ENCODE assay signal across 25 cellular contexts in genomic region chr7:6330657-6331056, GRCh38.
"Had no signal": no experiment of that assay in that cellular context is flagged by ENCODE, and none has a peak within 500 bp of the region (broad histone marks: within the 10 kb centered on the region; RNA-seq: fewer than 3 reads in every experiment).

No MANE protein-coding gene starts in this region.

- H3K9me3 Mint-ChIP-seq: naive thymus-derived CD4-positive, alpha-beta T cell; natural killer cell treated with Interleukin-12 subunit alpha and Interleukin-12 subunit beta and Interleukin-15 and Interleukin-18, amount 100 ng/mL, for 72 hours; stimulated activated memory B cell treated with anti-CD40 and anti-IgM and Interleukin-4, amounts not matched to agents 10 μg/mL and 1 μg/mL and 100 μg/mL, for 72 hours; stimulated activated naive CD8-positive, alpha-beta T cell treated with anti-CD3 and anti-CD28 coated beads, Interleukin-15, amount 100 ng/mL, for 72 hours; type B pancreatic cell had no signal

- H3K4me3 Mint-ChIP-seq: naive thymus-derived CD4-positive, alpha-beta T cell; natural killer cell treated with Interleukin-12 subunit alpha and Interleukin-12 subunit beta and Interleukin-15 and Interleukin-18, amount 100 ng/mL, for 72 hours; stimulated activated memory B cell treated with anti-CD40 and anti-IgM and Interleukin-4, amounts not matched to agents 10 μg/mL and 1 μg/mL and 100 μg/mL, for 72 hours; stimulated activated naive CD8-positive, alpha-beta T cell treated with anti-CD3 and anti-CD28 coated beads, Interleukin-15, amount 100 ng/mL, for 72 hours; type B pancreatic cell had no signal

- H3K4me3 ChIP-seq: left lung, lung, mucosa of descending colon, pancreas, prostate gland, sigmoid colon, tibial nerve, uterus had no signal

- H3K4me1 Mint-ChIP-seq: stimulated activated memory B cell treated with anti-CD40 and anti-IgM and Interleukin-4, amounts not matched to agents 10 μg/mL and 1 μg/mL and 100 μg/mL, for 72 hours; stimulated activated naive CD8-positive, alpha-beta T cell treated with anti-CD3 and anti-CD28 coated beads, Interleukin-15, amount 100 ng/mL, for 72 hours had no signal

- H3K9me3 ChIP-seq: left lung, mucosa of descending colon, pancreas, prostate gland, sigmoid colon, tibial nerve, uterus had no signal

- H3K4me1 ChIP-seq: left lung, pancreas, prostate gland, sigmoid colon, tibial nerve, uterus had no signal

- H3K27ac Mint-ChIP-seq: natural killer cell treated with Interleukin-12 subunit alpha and Interleukin-12 subunit beta and Interleukin-15 and Interleukin-18, amount 100 ng/mL, for 72 hours; stimulated activated memory B cell treated with anti-CD40 and anti-IgM and Interleukin-4, amounts not matched to agents 10 μg/mL and 1 μg/mL and 100 μg/mL, for 72 hours; stimulated activated naive CD8-positive, alpha-beta T cell treated with anti-CD3 and anti-CD28 coated beads, Interleukin-15, amount 100 ng/mL, for 72 hours; type B pancreatic cell had no signal

- DNase-seq: hippocampal formation; kidney glomerular epithelial cell; left colon; left lung; midbrain; mucosa of descending colon; naive thymus-derived CD4-positive, alpha-beta T cell; pancreas; retina; right cardiac atrium; sigmoid colon; small intestine; stimulated activated CD4-positive, alpha-beta T cell treated with anti-CD3 and anti-CD28 coated beads, Interleukin-1b, Interleukin-23, amount 100 ng/mL, for 48 hours; stimulated activated CD4-positive, alpha-beta T cell treated with anti-CD3 and anti-CD28 coated beads, Interleukin-2, amount 100 ng/mL, for 48 hours; stimulated activated CD4-positive, alpha-beta T cell treated with anti-CD3 and anti-CD28 coated beads, Interleukin-4, amount 100 ng/mL, for 4 hours; stimulated activated CD8-positive, alpha-beta memory T cell treated with anti-CD3 and anti-CD28 coated beads, Interleukin-4, amount 100 ng/mL, for 48 hours; stimulated activated naive CD4-positive, alpha-beta T cell treated with Interleukin-2 at 50 U/mL for 16 hours; stimulated activated naive CD8-positive, alpha-beta T cell treated with anti-CD3 and anti-CD28 coated beads, Interleukin-15, amount 100 ng/mL, for 72 hours; uterus had no signal

- H3K27me3 Mint-ChIP-seq: naive thymus-derived CD4-positive, alpha-beta T cell; natural killer cell treated with Interleukin-12 subunit alpha and Interleukin-12 subunit beta and Interleukin-15 and Interleukin-18, amount 100 ng/mL, for 72 hours; stimulated activated memory B cell treated with anti-CD40 and anti-IgM and Interleukin-4, amounts not matched to agents 10 μg/mL and 1 μg/mL and 100 μg/mL, for 72 hours; stimulated activated naive CD8-positive, alpha-beta T cell treated with anti-CD3 and anti-CD28 coated beads, Interleukin-15, amount 100 ng/mL, for 72 hours; type B pancreatic cell had no signal

- ATAC-seq: left colon; left lung; mucosa of descending colon; naive thymus-derived CD4-positive, alpha-beta T cell; natural killer cell treated with Interleukin-12 subunit alpha and Interleukin-12 subunit beta and Interleukin-15 and Interleukin-18, amount 100 ng/mL, for 72 hours; pancreas; right cardiac atrium; stimulated activated memory B cell treated with anti-CD40 and anti-IgM and Interleukin-4, amounts not matched to agents 10 μg/mL and 1 μg/mL and 100 μg/mL, for 72 hours; stimulated activated naive CD8-positive, alpha-beta T cell treated with anti-CD3 and anti-CD28 coated beads, Interleukin-15, amount 100 ng/mL, for 72 hours had no signal

- H3K36me3 Mint-ChIP-seq: natural killer cell treated with Interleukin-12 subunit alpha and Interleukin-12 subunit beta and Interleukin-15 and Interleukin-18, amount 100 ng/mL, for 72 hours had no signal

- H3K27ac ChIP-seq: left lung, pancreas, prostate gland, sigmoid colon, tibial nerve, uterus had no signal

- H3K36me3 ChIP-seq: prostate gland, uterus had no signal

- H3K27me3 ChIP-seq: left lung, pancreas, sigmoid colon, tibial nerve, uterus had no signal
